In the genomic region with DNA sequence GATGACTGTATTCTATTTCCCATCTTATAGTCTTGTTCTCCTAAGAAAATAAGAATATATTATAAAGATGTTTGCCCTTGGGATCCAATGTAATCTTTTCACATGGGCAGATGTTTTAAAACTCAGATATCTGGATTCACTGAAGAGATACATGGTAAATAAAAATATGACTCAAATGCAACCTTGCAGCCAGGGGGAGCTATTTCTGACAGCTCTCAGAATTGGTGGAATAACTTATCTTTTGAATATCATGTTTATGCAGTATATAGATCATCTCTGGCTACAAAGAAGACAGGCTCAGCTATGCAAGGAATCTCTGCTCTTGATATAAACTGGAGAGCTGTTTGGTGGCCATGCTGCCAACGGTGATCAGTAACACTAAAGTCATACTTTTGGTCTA, we compare ENCODE assay signal across 20 cellular contexts.
DNase-seq lines count a peak whose midpoint lies in the region; ATAC-seq, FAIRE-seq and TF ChIP-seq lines count a peak whose summit lies in the region.
"Had no signal": no experiment of that assay in that cellular context is flagged by ENCODE, and none has a peak within 500 bp of the region (broad histone marks: within the 10 kb centered on the region; RNA-seq: fewer than 3 reads in every experiment).

No MANE protein-coding gene starts in this region.

- intact Hi-C loops in left lung (cut with DNase I) = no loop called here
- intact Hi-C loops in posterior cingulate gyrus (cut with DNase I) = no loop called here

- FAIRE-seq in keratinocyte (lab: Jason Lieb, UNC) = no peak
- FAIRE-seq: G401.6, H1, urothelium cell line had no signal

- no peak overlapping the region for H3K9ac ChIP-seq in keratinocyte (ENCODE audit: control insufficient read depth, extremely low read depth, insufficient read depth, low read length)

- no peak for ATAC-seq in left lung
- ATAC-seq: naive thymus-derived CD8-positive, alpha-beta T cell; stimulated activated memory B cell treated with anti-CD40 and anti-IgM and Interleukin-4, amounts not matched to agents 10 μg/mL and 1 μg/mL and 100 μg/mL, for 72 hours had no signal

- peak; percentile 4 for DNase-seq in DMS53 treated with DMSO at 0.1 percent for 48 hours (lab: John Stamatoyannopoulos, UW; ENCODE audit: unreplicated experiment)
- peak; percentile 15 for DNase-seq in HT-29 (ENCODE audit: low spot score)
- DNase-seq in keratinocyte (ENCODE audit: low read depth, low spot score) = no peak
- no peak for DNase-seq in NCI-H1092 treated with DMSO at 0.1 percent for 48 hours (lab: John Stamatoyannopoulos, UW)
- DNase-seq in left lung = no peak
- DNase-seq in NCI-H82 treated with DMSO at 0.1 percent for 48 hours (lab: John Stamatoyannopoulos, UW; ENCODE audit: unreplicated experiment) = no peak
- no peak for DNase-seq in posterior cingulate gyrus
- DNase-seq: activated CD8-positive, alpha-beta memory T cell treated with anti-CD3 and anti-CD28 coated beads, Interleukin-2, amount 50 U/mL, for 48 hours; activated naive CD4-positive, alpha-beta T cell treated with anti-CD3 and anti-CD28 coated beads, Interleukin-2, amount 50 U/mL, for 16 hours; C1 segment of cervical spinal cord; Kasumi-1; left ventricle myocardium inferior; naive thymus-derived CD8-positive, alpha-beta T cell had no signal

- H3K4me3 ChIP-seq in keratinocyte (ENCODE audit: control insufficient read depth in 2 of 3, extremely low read depth in 1 of 3, insufficient read depth in 2 of 3, low read depth in 1 of 3, low read length in 3 of 3) = no peak overlapping the region
- H3K4me3 ChIP-seq in left lung = no peak overlapping the region
- H3K4me3 ChIP-seq: hepatocyte, left ventricle myocardium inferior had no signal

- no peaks in the 10 kb centered on the region for H4K20me1 ChIP-seq in keratinocyte (ENCODE audit: control insufficient read depth, extremely low read depth, insufficient read depth, low read length)

- no peaks in the 10 kb centered on the region for H3K79me2 ChIP-seq in keratinocyte (ENCODE audit: control insufficient read depth, insufficient read depth, low read length)
- H3K79me2 ChIP-seq: hepatocyte had no signal

- dilution Hi-C loops in keratinocyte (cut with MboI; ENCODE audit: extremely low pct_ligation_motif_present, low sequenced_read_pairs) = no loop called here

- no peak overlapping the region for H3K27ac ChIP-seq in VCaP
- no peak overlapping the region for H3K27ac ChIP-seq in keratinocyte (ENCODE audit: control insufficient read depth, insufficient read depth, low read length)
- no peak overlapping the region for H3K27ac ChIP-seq in left lung
- H3K27ac ChIP-seq: epithelial cell of prostate, hepatocyte, left ventricle myocardium inferior had no signal

- no peaks in the 10 kb centered on the region for H3K9me3 ChIP-seq in keratinocyte (ENCODE audit: control insufficient read depth, low read depth, low read length)
- no peaks in the 10 kb centered on the region for H3K9me3 ChIP-seq in left lung
- H3K9me3 ChIP-seq: left ventricle myocardium inferior had no signal

- H3K4me1 ChIP-seq in keratinocyte (ENCODE audit: control insufficient read depth, extremely low read depth, insufficient read depth, low read length) = no peaks in the 10 kb centered on the region
- H3K4me1 ChIP-seq in left lung = no peaks in the 10 kb centered on the region
- H3K4me1 ChIP-seq: left ventricle myocardium inferior had no signal

- H3K9me1 ChIP-seq in keratinocyte (ENCODE audit: control insufficient read depth, extremely low read depth, insufficient read depth, low read length) = no peaks in the 10 kb centered on the region

- H3K4me2 ChIP-seq in keratinocyte (ENCODE audit: control insufficient read depth, extremely low read depth, insufficient read depth, low read depth, low read length) = no peak overlapping the region
- H3K4me2 ChIP-seq: hepatocyte had no signal

- H3K27me3 ChIP-seq in keratinocyte (ENCODE audit: control insufficient read depth, extremely low read depth, insufficient read depth, low read length) (no peaks in the 10 kb centered on the region), left lung (no peaks in the 10 kb centered on the region)
- H3K27me3 ChIP-seq: hepatocyte had no signal

- no peak overlapping the region for H2AFZ ChIP-seq in keratinocyte (ENCODE audit: control insufficient read depth, low read length)
- H2AFZ ChIP-seq: hepatocyte had no signal

- TF ChIP-seq CTCF in VCaP (conservative IDR thresholded peaks at IDR 0.05) (peak; percentile 31; the same call in 1 of the 2 replicates), keratinocyte (optimal IDR thresholded peaks at IDR 0.05 in 1 of 3, IDR thresholded peaks at IDR 0.05 in 1 of 3, conservative IDR thresholded peaks at IDR 0.05 in 1 of 3; ENCODE audit: extremely low read depth in 1 of 3, insufficient read depth in 2 of 3, low read length in 3 of 3) (peak in 2 of 3 experiments; percentile 7 to 18), left lung (IDR thresholded peaks at IDR 0.05) (no peak)

- no peaks in the 10 kb centered on the region for H3K36me3 ChIP-seq in keratinocyte (ENCODE audit: control insufficient read depth in 2 of 2, extremely low read depth in 1 of 2, insufficient read depth in 2 of 2, low read length in 2 of 2)
- H3K36me3 ChIP-seq in left lung = no peaks in the 10 kb centered on the region
- H3K36me3 ChIP-seq: left ventricle myocardium inferior had no signal

Comparison
In these comparisons a context has a peak if more than half of its experiments do, and no peak if none do; other contexts are left out.
1. DNase-seq: peak in DMS53 treated with DMSO at 0.1 percent for 48 hours (single experiment) and HT-29 (single experiment); none in keratinocyte (single experiment), NCI-H1092 treated with DMSO at 0.1 percent for 48 hours (single experiment), left lung (0 of 2), NCI-H82 treated with DMSO at 0.1 percent for 48 hours (single experiment) and posterior cingulate gyrus (0 of 10).
2. CTCF ChIP-seq: peak in VCaP (single experiment) and keratinocyte (2 of 3); none in left lung (0 of 2).